ENCODE assay signal across 8 cellular contexts in the genomic region with DNA sequence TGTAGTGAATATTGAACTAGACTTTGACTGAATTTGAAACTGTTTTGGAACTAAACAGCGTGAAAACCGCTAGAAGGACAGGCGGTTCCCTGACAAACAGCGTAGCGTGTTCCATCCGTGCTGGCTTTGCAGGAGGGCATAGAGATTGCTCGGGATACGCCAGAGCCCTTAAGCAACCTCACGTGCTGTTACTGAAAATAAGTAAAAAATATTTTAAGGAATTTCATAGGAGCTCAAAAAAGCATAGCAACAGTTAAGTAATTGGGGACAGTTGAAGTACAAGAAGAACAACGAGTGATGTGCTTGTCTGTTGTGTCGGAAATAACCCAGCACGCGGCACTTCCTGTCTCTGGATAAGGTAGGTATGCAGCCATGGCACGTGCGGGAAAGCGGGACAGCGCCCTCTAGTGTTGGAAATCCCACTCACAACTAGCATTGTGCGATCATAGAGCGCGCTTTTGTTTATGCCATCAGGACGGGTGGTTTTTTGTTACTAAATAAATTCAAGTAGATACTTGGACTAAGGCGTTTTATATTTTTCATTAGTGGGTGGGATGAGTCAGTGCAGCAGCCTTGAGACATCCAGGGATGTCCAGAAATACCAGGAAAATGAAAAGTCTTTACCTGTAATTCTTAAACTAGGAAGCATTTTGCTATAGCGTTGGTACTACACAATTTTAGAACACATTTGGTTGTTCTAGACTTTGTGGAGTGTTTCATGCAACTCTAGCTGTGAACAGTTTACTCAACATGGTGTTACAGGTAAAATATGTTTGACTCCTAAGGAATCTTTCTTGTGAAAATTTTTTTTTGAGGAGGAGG.
A peak's percentile ranks its signal among the peaks of the same experiment; 100 is the strongest.
DNase-seq lines count a peak whose midpoint lies in the region; ATAC-seq and TF ChIP-seq lines count a peak whose summit lies in the region.

No MANE protein-coding gene starts in this region.

- H3K4me1 Mint-ChIP-seq in nephron progenitor cell: peaks cover 10% of the 10 kb centered on the region
- H3K4me1 Mint-ChIP-seq in stimulated activated naive CD8-positive, alpha-beta T cell treated with anti-CD3 and anti-CD28 coated beads, Interleukin-15, Interleukin-2, amounts not matched to agents 100 ng/mL and 50 ng/mL, for 24 hours (ENCODE audit: low read depth): peaks cover 45% of the 10 kb centered on the region

- no peaks in the 10 kb centered on the region for H3K9me3 Mint-ChIP-seq in nephron progenitor cell
- no peaks in the 10 kb centered on the region for H3K9me3 Mint-ChIP-seq in stimulated activated naive CD8-positive, alpha-beta T cell treated with anti-CD3 and anti-CD28 coated beads, Interleukin-15, Interleukin-2, amounts not matched to agents 100 ng/mL and 50 ng/mL, for 24 hours

- H3K36me3 Mint-ChIP-seq in nephron progenitor cell (ENCODE audit: low read depth): peaks cover 70% of the 10 kb centered on the region
- H3K36me3 Mint-ChIP-seq in stimulated activated naive CD8-positive, alpha-beta T cell treated with anti-CD3 and anti-CD28 coated beads, Interleukin-15, Interleukin-2, amounts not matched to agents 100 ng/mL and 50 ng/mL, for 24 hours (ENCODE audit: low read depth): peaks cover 72% of the 10 kb centered on the region

- DNase-seq in COR-L47 (lab: John Stamatoyannopoulos, UW) (peak; percentile 54), HS-27A (ENCODE audit: low read depth) (peak; percentile 3), OCI-M2 (lab: John Stamatoyannopoulos, UW; ENCODE audit: unreplicated experiment) (peak; percentile 46), activated T-cell treated with anti-CD3 and anti-CD28 coated beads for 4 hours (peak; percentile 83), fibroblast of gingiva (ENCODE audit: low read depth) (peak; percentile 73), nephron progenitor cell (peak; percentile 80)

- peak; percentile 84 for TF ChIP-seq CTCF in nephron progenitor cell (IDR thresholded peaks at IDR 0.05)

- no peak overlapping the region for H3K4me3 Mint-ChIP-seq in nephron progenitor cell
- H3K4me3 Mint-ChIP-seq in stimulated activated naive CD8-positive, alpha-beta T cell treated with anti-CD3 and anti-CD28 coated beads, Interleukin-15, Interleukin-2, amounts not matched to agents 100 ng/mL and 50 ng/mL, for 24 hours: peak overlapping the region; percentile 40

- ATAC-seq in GM19455 (IDR thresholded peaks at IDR 0.05; ENCODE audit: unreplicated experiment): peak; percentile 97

- H3K27ac Mint-ChIP-seq in nephron progenitor cell: no peak overlapping the region
- peak overlapping the region; percentile 41 for H3K27ac Mint-ChIP-seq in stimulated activated naive CD8-positive, alpha-beta T cell treated with anti-CD3 and anti-CD28 coated beads, Interleukin-15, Interleukin-2, amounts not matched to agents 100 ng/mL and 50 ng/mL, for 24 hours

- H3K27me3 Mint-ChIP-seq in nephron progenitor cell (ENCODE audit: low read depth, poor library complexity): no peaks in the 10 kb centered on the region
- H3K27me3 Mint-ChIP-seq in stimulated activated naive CD8-positive, alpha-beta T cell treated with anti-CD3 and anti-CD28 coated beads, Interleukin-15, Interleukin-2, amounts not matched to agents 100 ng/mL and 50 ng/mL, for 24 hours: no peaks in the 10 kb centered on the region

Comparison
In these comparisons a context has a peak if more than half of its experiments do, and no peak if none do; other contexts are left out.
1. Peak in every context shown above with its lines: DNase-seq and ATAC-seq.
2. DNase-seq: peak in every context shown above with its lines; median percentile 83 in activated T-cell treated with anti-CD3 and anti-CD28 coated beads for 4 hours; 80 in nephron progenitor cell; 73 in fibroblast of gingiva; 54 in COR-L47; 46 in OCI-M2; 3 in HS-27A.